8 cellular contexts compared by ENCODE assay signal in the genomic region with DNA sequence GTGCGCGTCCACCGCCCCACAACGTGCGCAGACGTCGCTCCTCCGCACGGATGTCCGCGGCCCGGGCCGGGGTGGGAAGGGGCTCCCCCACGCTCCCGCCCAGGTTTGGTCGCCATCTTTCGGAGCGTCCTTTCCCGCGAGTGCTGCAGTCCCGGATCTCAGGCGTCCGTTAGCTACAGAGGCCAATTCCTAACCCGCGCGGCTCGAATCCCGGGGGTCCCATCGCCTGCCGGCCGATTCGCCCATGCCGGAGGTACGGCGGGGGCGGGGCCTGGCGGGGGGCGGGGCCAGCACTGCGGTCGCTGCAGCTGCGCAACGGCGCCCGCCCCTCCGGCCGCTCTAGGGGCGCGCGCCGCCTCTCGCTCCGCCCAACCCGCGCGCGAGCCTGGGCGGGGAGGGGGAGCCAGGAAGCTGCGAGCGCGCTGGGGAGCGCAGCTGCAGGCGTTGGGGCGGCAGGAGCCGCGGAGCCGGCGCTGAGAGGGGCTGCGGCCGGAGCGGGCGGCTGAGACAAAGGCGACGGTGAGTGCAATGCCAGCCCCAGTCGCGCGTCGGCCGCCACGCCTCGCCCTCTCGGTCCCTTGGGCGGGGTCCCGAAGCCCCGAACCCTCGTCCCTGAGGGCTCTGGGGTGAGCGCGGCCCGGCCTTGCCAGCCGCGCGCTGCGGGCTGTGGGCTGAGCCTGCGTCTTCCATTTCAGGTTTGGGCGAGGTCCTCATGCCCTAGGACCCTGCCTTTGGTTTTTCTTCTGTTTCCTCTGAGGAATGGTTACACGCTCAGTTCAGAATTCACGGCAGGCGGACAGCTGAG. TPM values are rescaled to one million over a fixed set of nuclear protein-coding genes. Genes with fewer than 3 reads are reported as not detected.
DNase-seq lines count a peak whose midpoint lies in the region; ATAC-seq and TF ChIP-seq lines count a peak whose summit lies in the region.

A gene with protein sequence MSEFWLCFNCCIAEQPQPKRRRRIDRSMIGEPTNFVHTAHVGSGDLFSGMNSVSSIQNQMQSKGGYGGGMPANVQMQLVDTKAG (plus strand): TSS at position 406 of the 805 bp plus-strand sequence. CDS start 95,441 bp downstream, outside the sequence.

- DNase-seq in SHP77 (lab: John Stamatoyannopoulos, UW) (peak; percentile 79 to 85), foreskin fibroblast (peak; percentile 88 to 96), neural progenitor cell (ENCODE audit: low spot score) (peak; percentile 98), stromal cell of bone marrow (ENCODE audit: low read depth) (peak; percentile 75)
- peak; percentile 73 for DNase-seq in activated gamma-delta T cell treated with anti-CD3 and anti-CD28 coated beads, Interleukin-2, amount 50 U/mL, for 16 hours (ENCODE audit: low read depth)

- H3K36me3 Mint-ChIP-seq in neural progenitor cell: peaks cover 3% of the 10 kb centered on the region

- H3K27me3 Mint-ChIP-seq in neural progenitor cell (ENCODE audit: insufficient read depth, low read depth): no peaks in the 10 kb centered on the region

- H3K9ac ChIP-seq in KMS-11 (peak within 1 kb of the TSS; percentile 81), neural progenitor cell (peak within 1 kb of the TSS; percentile 67)

- H3K9me3 ChIP-seq in DOHH2 (ENCODE audit: control insufficient read depth, insufficient read depth, low read length) (no peaks in the 10 kb centered on the region), neural progenitor cell (ENCODE audit: low read depth) (no peaks in the 10 kb centered on the region)

- H3K4me1 ChIP-seq in DOHH2 (ENCODE audit: control insufficient read depth, low read length): peaks cover 37% of the 10 kb centered on the region
- peaks cover 38% of the 10 kb centered on the region for H3K4me1 ChIP-seq in KMS-11 (ENCODE audit: low read depth, poor library complexity, severe bottlenecking)
- peaks cover 8% of the 10 kb centered on the region for H3K4me1 ChIP-seq in neural progenitor cell

- peaks cover 21% of the 10 kb centered on the region for H3F3A ChIP-seq in DOHH2 (ENCODE audit: control insufficient read depth, insufficient read depth)
- peaks cover 15% of the 10 kb centered on the region for H3F3A ChIP-seq in neural progenitor cell (ENCODE audit: low read depth)

- H3K79me2 ChIP-seq in DOHH2 (ENCODE audit: control insufficient read depth, low read length) (peaks cover 56% of the 10 kb centered on the region), KMS-11 (ENCODE audit: insufficient read depth, low read depth) (peaks cover 44% of the 10 kb centered on the region), neural progenitor cell (ENCODE audit: low read depth) (peaks cover 44% of the 10 kb centered on the region)

- H3K27me3 ChIP-seq in DOHH2 (ENCODE audit: control insufficient read depth, low read length) (no peaks in the 10 kb centered on the region), KMS-11 (ENCODE audit: insufficient read depth, low read depth) (no peaks in the 10 kb centered on the region), neural progenitor cell (no peaks in the 10 kb centered on the region)

- H2AFZ ChIP-seq in KMS-11 (ENCODE audit: low read depth): peak within 1 kb of the TSS; percentile 78; the same call in 1 of the 2 replicates
- peak within 1 kb of the TSS; percentile 97 for H2AFZ ChIP-seq in neural progenitor cell (replicated peaks)

- H3K27ac Mint-ChIP-seq in neural progenitor cell: peak within 1 kb of the TSS; percentile 90

- peaks cover 3% of the 10 kb centered on the region for H3K9me3 Mint-ChIP-seq in neural progenitor cell

- H4K20me1 ChIP-seq in DOHH2 (ENCODE audit: control insufficient read depth, insufficient read depth, low read depth, low read length) (no peaks in the 10 kb centered on the region), KMS-11 (ENCODE audit: insufficient read depth) (no peaks in the 10 kb centered on the region), neural progenitor cell (ENCODE audit: low read depth) (peaks cover 8% of the 10 kb centered on the region)

- peak within 1 kb of the TSS; percentile 98 for H3K4me3 Mint-ChIP-seq in neural progenitor cell

- peak within 1 kb of the TSS; percentile 89 for H3K4me2 ChIP-seq in DOHH2 (ENCODE audit: low read length)
- H3K4me2 ChIP-seq in KMS-11: peak within 1 kb of the TSS; percentile 98
- H3K4me2 ChIP-seq in neural progenitor cell: peak within 1 kb of the TSS; percentile 94

- no peak for TF ChIP-seq CTCF in DOHH2 (IDR thresholded peaks at IDR 0.05; ENCODE audit: low read depth, low read length, poor library complexity, severe bottlenecking)
- no peak for TF ChIP-seq CTCF in KMS-11 (conservative IDR thresholded peaks at IDR 0.05; ENCODE audit: low read depth, low read length)
- TF ChIP-seq CTCF in foreskin fibroblast (IDR thresholded peaks at IDR 0.05; ENCODE audit: low read depth, low read length): no peak
- TF ChIP-seq CTCF in neural progenitor cell (IDR thresholded peaks at IDR 0.05): peak; percentile 7

- ATAC-seq in GM21723 (IDR thresholded peaks at IDR 0.05; ENCODE audit: unreplicated experiment): peak; percentile 79

- no peaks in the 10 kb centered on the region for H3K9me2 ChIP-seq in DOHH2 (replicated peaks; ENCODE audit: control insufficient read depth, low read length)

- H3K27ac ChIP-seq in DOHH2 (ENCODE audit: low read depth, low read length) (peak within 1 kb of the TSS; percentile 82), KMS-11 (peak within 1 kb of the TSS; percentile 93), neural progenitor cell (peak within 1 kb of the TSS; percentile 96)

- peaks cover 15% of the 10 kb centered on the region for H3K4me1 Mint-ChIP-seq in neural progenitor cell

- H3K36me3 ChIP-seq in DOHH2 (ENCODE audit: control insufficient read depth, low read length) (peaks cover 11% of the 10 kb centered on the region), KMS-11 (ENCODE audit: insufficient read depth) (no peaks in the 10 kb centered on the region), neural progenitor cell (no peaks in the 10 kb centered on the region)

- H3K4me3 ChIP-seq in DOHH2 (ENCODE audit: low read length) (peak within 1 kb of the TSS; percentile 87), KMS-11 (IDR thresholded peaks at IDR 0.05; ENCODE audit: insufficient read depth, low read depth, low read length) (no peak within 1 kb of the TSS), foreskin fibroblast (ENCODE audit: low read depth in 1 of 2, low read length in 2 of 2) (peak within 1 kb of the TSS; percentile 95 to 99), neural progenitor cell (peak within 1 kb of the TSS; percentile 82)

RNA-seq across cellular contexts. Expression of the gene that starts here (rescaled TPM):
- total RNA-seq in neural progenitor cell (ENCODE audit: low replicate concordance): 52.8 and 79.9 TPM in 2 replicates
